Comparison of ENCODE assay signal across 7 cellular contexts in the genomic region with DNA sequence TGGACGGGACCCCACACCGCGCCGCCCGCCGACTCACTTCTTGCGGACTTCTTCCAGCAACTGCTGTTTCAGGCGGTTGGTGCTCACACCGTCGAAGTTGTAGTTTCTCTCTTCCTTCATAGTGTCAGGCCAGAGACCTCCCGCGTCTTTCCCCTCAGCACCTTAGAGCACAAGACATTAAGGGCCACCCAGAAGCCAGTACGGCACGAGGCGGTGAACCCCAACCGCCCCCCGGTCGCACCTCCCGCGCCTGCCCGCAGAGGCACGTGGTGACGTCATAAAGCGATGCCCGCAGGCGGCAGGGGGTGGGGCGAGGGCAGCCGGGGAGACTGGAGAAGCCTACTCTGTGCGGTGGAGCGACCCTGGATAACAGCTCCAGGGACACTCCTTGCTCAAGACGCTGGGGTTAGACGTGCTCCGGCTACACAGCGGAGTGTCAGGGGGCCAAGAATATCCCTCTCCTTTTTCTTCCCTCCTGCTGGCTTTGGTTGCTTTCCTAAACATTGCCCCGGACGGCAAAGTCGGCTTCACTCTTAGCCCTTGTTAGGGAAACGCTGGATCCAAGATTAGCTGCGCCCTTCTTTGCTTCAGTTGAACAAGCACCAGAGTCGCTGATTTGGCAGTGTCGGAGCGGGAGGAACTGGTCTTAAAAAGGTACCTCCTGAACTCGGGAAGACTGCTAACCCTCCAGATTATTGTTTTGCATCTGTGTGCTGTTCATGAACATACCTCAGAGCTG.
DNase-seq lines count a peak whose midpoint lies in the region; ATAC-seq and TF ChIP-seq lines count a peak whose summit lies in the region.

TSS of gene CCDC169 (minus strand) at position 215 of the 739 bp plus-strand sequence. CDS start at position 120, 95 bp downstream.

- H3K9ac ChIP-seq in SK-N-MC (ENCODE audit: insufficient read length), result peak within 1 kb of the TSS; percentile 87

- H3K9me3 ChIP-seq in SK-N-MC (ENCODE audit: low read depth, low read length) (peaks cover 3% of the 10 kb centered on the region; the same call in 1 of the 2 replicates), neutrophil (no peaks in the 10 kb centered on the region)

- H3K27ac ChIP-seq in SK-N-MC (peak within 1 kb of the TSS; percentile 76), neutrophil (no peak within 1 kb of the TSS), substantia nigra (ENCODE audit: low read depth, low read length, poor library complexity, severe bottlenecking) (no peak within 1 kb of the TSS)

- peaks cover 38% of the 10 kb centered on the region for H3K27me3 Mint-ChIP-seq in activated naive CD4-positive, alpha-beta T cell treated with anti-CD3 and anti-CD28 coated beads, Interleukin-2, amount 10 ng/mL, durations not matched to agents 7 days and 5 days

- ATAC-seq in GM18868 (IDR thresholded peaks at IDR 0.05; ENCODE audit: unreplicated experiment), result peak; percentile 76
- ATAC-seq in HG03520 (IDR thresholded peaks at IDR 0.05; ENCODE audit: unreplicated experiment), result peak; percentile 52

- H3K4me3 ChIP-seq in SK-N-MC, result peak within 1 kb of the TSS; percentile 86
- H3K4me3 ChIP-seq in neutrophil (ENCODE audit: low read depth in 1 of 2, low read length in 1 of 2), result peak within 1 kb of the TSS; percentile 73 to 79

- H3K9me3 Mint-ChIP-seq in activated naive CD4-positive, alpha-beta T cell treated with anti-CD3 and anti-CD28 coated beads, Interleukin-2, amount 10 ng/mL, durations not matched to agents 7 days and 5 days, result no peaks in the 10 kb centered on the region

- H3K4me1 Mint-ChIP-seq in activated naive CD4-positive, alpha-beta T cell treated with anti-CD3 and anti-CD28 coated beads, Interleukin-2, amount 10 ng/mL, durations not matched to agents 7 days and 5 days, result peaks cover 19% of the 10 kb centered on the region

- DNase-seq in SK-N-MC (ENCODE audit: low read depth, low spot score) (no peak), germinal center (ENCODE audit: low spot score) (peak; percentile 13), substantia nigra (lab: John Stamatoyannopoulos, UW) (peak in 48 of 49 donors; percentile 3 to 76 (median 45))
- DNase-seq in activated naive CD4-positive, alpha-beta T cell treated with anti-CD3 and anti-CD28 coated beads, Interleukin-2, amount 10 ng/mL, durations not matched to agents 7 days and 5 days, result peak; percentile 79

- H3K4me1 ChIP-seq in neutrophil (ENCODE audit: control insufficient read depth in 1 of 2, insufficient read depth in 1 of 2, low read depth in 1 of 2, low read length in 1 of 2), result peaks cover 12% of the 10 kb centered on the region in 2 experiments

- CTCF ChIA-PET in activated naive CD4-positive, alpha-beta T cell treated with anti-CD3 and anti-CD28 coated beads, Interleukin-2, amount 10 ng/mL, durations not matched to agents 7 days and 5 days (lab: Charles Lee), result interaction anchor here (1.0 kb wide), 1 partner anchor 15 kb away, joined by 4 read pairs; no protein-coding TSS in a partner anchor

- no peak for TF ChIP-seq CTCF in neutrophil (IDR thresholded peaks at IDR 0.05)

- H3K36me3 Mint-ChIP-seq in activated naive CD4-positive, alpha-beta T cell treated with anti-CD3 and anti-CD28 coated beads, Interleukin-2, amount 10 ng/mL, durations not matched to agents 7 days and 5 days, result peaks cover 1% of the 10 kb centered on the region

- peak within 1 kb of the TSS; percentile 79 for H3K4me3 Mint-ChIP-seq in activated naive CD4-positive, alpha-beta T cell treated with anti-CD3 and anti-CD28 coated beads, Interleukin-2, amount 10 ng/mL, durations not matched to agents 7 days and 5 days

- no peak within 1 kb of the TSS for H3K27ac Mint-ChIP-seq in activated naive CD4-positive, alpha-beta T cell treated with anti-CD3 and anti-CD28 coated beads, Interleukin-2, amount 10 ng/mL, durations not matched to agents 7 days and 5 days

- H3K36me3 ChIP-seq in SK-N-MC (ENCODE audit: insufficient read depth, low read length), result peaks cover 43% of the 10 kb centered on the region
- peaks cover 10% of the 10 kb centered on the region for H3K36me3 ChIP-seq in neutrophil

- peaks cover 31% of the 10 kb centered on the region for H3K27me3 ChIP-seq in neutrophil
